8 cellular contexts compared by ENCODE assay signal in genomic region chr11:36508743-36509142, GRCh38. TPM values are rescaled to one million over a fixed set of nuclear protein-coding genes. Genes with fewer than 3 reads are reported as not detected.
DNase-seq lines count a peak whose midpoint lies in the region; ATAC-seq and TF ChIP-seq lines count a peak whose summit lies in the region.

No MANE protein-coding gene starts in this region.

- TF ChIP-seq RAD21 in HCT116 (IDR thresholded peaks at IDR 0.05; ENCODE audit: low read depth), result no peak

- no peaks in the 10 kb centered on the region for H3K9me2 ChIP-seq in HCT116 (ENCODE audit: insufficient read depth)

- H3K4me3 ChIP-seq in HCT116 (replicated peaks in 1 of 2; ENCODE audit: low read depth in 1 of 2, low read length in 2 of 2) (peak overlapping the region; percentile 94 to 95), smooth muscle cell (peak overlapping the region; percentile 98)

- H3K36me3 Mint-ChIP-seq in activated B cell treated with CpG ODN at 0.5 μM for 24 hours (ENCODE audit: low read depth), result peaks cover 30% of the 10 kb centered on the region

- no peaks in the 10 kb centered on the region for H3K27me3 ChIP-seq in HCT116 (ENCODE audit: insufficient read depth, low read length)
- no peaks in the 10 kb centered on the region for H3K27me3 ChIP-seq in smooth muscle cell (ENCODE audit: low read depth)

- DNase-seq in HCT116 (ENCODE audit: low read depth, low spot score), result no peak
- no peak for DNase-seq in activated B cell treated with CpG ODN at 0.5 μM for 24 hours
- DNase-seq in left ventricle myocardium superior, result no peak
- no peak for DNase-seq in smooth muscle cell (lab: John Stamatoyannopoulos, UW; ENCODE audit: unreplicated experiment)
- DNase-seq in effector CD8-positive, alpha-beta T cell (lab: John Stamatoyannopoulos, UW), result no peak
- no peak for DNase-seq in NCI-H2227 (lab: John Stamatoyannopoulos, UW; ENCODE audit: unreplicated experiment)
- no peak for DNase-seq in hippocampal formation (lab: John Stamatoyannopoulos, UW)

- peak overlapping the region; percentile 84 for H3K9ac ChIP-seq in HCT116 (ENCODE audit: low read length)
- H3K9ac ChIP-seq in smooth muscle cell (ENCODE audit: low read depth), result peak overlapping the region; percentile 93

- POLR2A ChIA-PET in HCT116 (lab: Charles Lee) (no interaction called here), activated B cell treated with CpG ODN at 0.5 μM for 24 hours (lab: Charles Lee) (interaction anchor here (0.6 to 2.1 kb wide), 3 partner anchors 15 to 247 kb away, joined by 4 to 10 read pairs (median 7); partner anchors contain the start of gene COMMD9)

- no peak for TF ChIP-seq CTCF in HCT116 (IDR thresholded peaks at IDR 0.05 in 2 of 3, conservative IDR thresholded peaks at IDR 0.05 in 1 of 3; ENCODE audit: borderline replicate concordance in 1 of 3, insufficient read depth in 1 of 3, low read depth in 2 of 3, low read length in 2 of 3)
- TF ChIP-seq CTCF in activated B cell treated with CpG ODN at 0.5 μM for 24 hours (IDR thresholded peaks at IDR 0.05), result no peak
- no peak for TF ChIP-seq CTCF in smooth muscle cell (IDR thresholded peaks at IDR 0.05; ENCODE audit: borderline replicate concordance, insufficient read depth, poor library complexity, severe bottlenecking)

- peak overlapping the region; percentile 91 for H3K27ac Mint-ChIP-seq in activated B cell treated with CpG ODN at 0.5 μM for 24 hours

- H3K4me1 Mint-ChIP-seq in activated B cell treated with CpG ODN at 0.5 μM for 24 hours, result peaks cover 19% of the 10 kb centered on the region

- TSS peak; percentile 63 for BruUV-seq in HCT116 (replicated peaks; lab: Mats Ljungman, UMichigan)

- RAD21 ChIA-PET in HCT116 (lab: Charles Lee; ENCODE audit: low non-redundant PET in 1 of 2, low total read pairs in 2 of 2, uncharacterized antibody in 2 of 2, unreplicated experiment in 2 of 2), result no interaction called here

- intact Hi-C loops in HCT116 (cut with micrococcal nuclease) (no loop called here), activated B cell treated with CpG ODN at 0.5 μM for 24 hours (cut with micrococcal nuclease) (no loop called here), left ventricle myocardium superior (cut with micrococcal nuclease) (no loop called here)

- ATAC-seq in HCT116 (no peak), activated B cell treated with CpG ODN at 0.5 μM for 24 hours (ENCODE audit: low read depth) (no peak), left ventricle myocardium superior (peak; percentile 4), HG02798 (IDR thresholded peaks at IDR 0.05; ENCODE audit: poor library complexity, unreplicated experiment) (no peak)

- H2AFZ ChIP-seq in HCT116 (ENCODE audit: low read depth, low read length, poor library complexity, severe bottlenecking) (no peak overlapping the region), smooth muscle cell (ENCODE audit: low read depth) (no peak overlapping the region)

- H3K27ac ChIP-seq in HCT116 (ENCODE audit: low read depth, low read length), result no peak overlapping the region
- H3K27ac ChIP-seq in smooth muscle cell (ENCODE audit: low read depth), result peak overlapping the region; percentile 78

- 43% methylated on average over 3 of the region's 3 CpGs for WGBS in smooth muscle cell (ENCODE audit: low lambda C conversion rate)

- no peak for TF ChIP-seq POLR2A in HCT116 (IDR thresholded peaks at IDR 0.05; ENCODE audit: borderline replicate concordance, extremely low read depth, insufficient read depth, insufficient read length)

- H3F3A ChIP-seq in smooth muscle cell (ENCODE audit: low read depth), result no peaks in the 10 kb centered on the region

- no peaks in the 10 kb centered on the region; a peak in 1 of 4 replicates for H3K36me3 ChIP-seq in HCT116 (ENCODE audit: control insufficient read depth in 1 of 2, insufficient read depth in 2 of 2, low read length in 2 of 2)
- no peaks in the 10 kb centered on the region for H3K36me3 ChIP-seq in smooth muscle cell (ENCODE audit: low read depth)

- H3K27me3 Mint-ChIP-seq in activated B cell treated with CpG ODN at 0.5 μM for 24 hours, result peaks cover 4% of the 10 kb centered on the region

- no peaks in the 10 kb centered on the region for H3K9me3 Mint-ChIP-seq in activated B cell treated with CpG ODN at 0.5 μM for 24 hours

- H3K4me1 ChIP-seq in HCT116 (ENCODE audit: control insufficient read depth in 1 of 2, insufficient read depth in 2 of 2, low read length in 2 of 2) (peaks cover 0 to 12% of the 10 kb centered on the region in 2 experiments; a peak in 1 of 4 replicates), smooth muscle cell (ENCODE audit: low read depth) (no peaks in the 10 kb centered on the region)

- H3K4me2 ChIP-seq in HCT116 (ENCODE audit: low read length) (peak overlapping the region; percentile 74), smooth muscle cell (peak overlapping the region; percentile 82)

- H3K9me3 ChIP-seq in HCT116 (ENCODE audit: control insufficient read depth in 1 of 2, insufficient read depth in 1 of 2, low read depth in 1 of 2, low read length in 2 of 2) (no peaks in the 10 kb centered on the region), smooth muscle cell (replicated peaks; ENCODE audit: low read depth) (peaks cover 3% of the 10 kb centered on the region)

- CTCF ChIA-PET in HCT116 (lab: Charles Lee) (interaction anchor here (0.7 to 1.4 kb wide), 2 partner anchors 9 to 16 kb away, joined by 3 to 9 read pairs; no protein-coding TSS in a partner anchor), activated B cell treated with CpG ODN at 0.5 μM for 24 hours (lab: Charles Lee) (interaction anchor here (0.7 to 3.6 kb wide), 4 partner anchors 15 to 217 kb away, joined by 3 to 22 read pairs (median 14); no protein-coding TSS in a partner anchor)

- peaks cover 31% of the 10 kb centered on the region for H3K79me2 ChIP-seq in HCT116 (ENCODE audit: insufficient read depth, low read length)
- peaks cover 53% of the 10 kb centered on the region for H3K79me2 ChIP-seq in smooth muscle cell (ENCODE audit: low read depth)

- H4K20me1 ChIP-seq in HCT116 (ENCODE audit: insufficient read depth) (no peaks in the 10 kb centered on the region), smooth muscle cell (ENCODE audit: low read depth) (peaks cover 43% of the 10 kb centered on the region)

- peak overlapping the region; percentile 97 for H3K4me3 Mint-ChIP-seq in activated B cell treated with CpG ODN at 0.5 μM for 24 hours

TF ChIP-seq in HCT116, 20 proteins besides CTCF, POLR2A, EP300 and RAD21:
- TF ChIP-seq JUND (IDR thresholded peaks at IDR 0.05), result no peak
- no peak for TF ChIP-seq CEBPB (IDR thresholded peaks at IDR 0.05; ENCODE audit: low read depth)
- no peak for TF ChIP-seq CBX3 (IDR thresholded peaks at IDR 0.05; ENCODE audit: low read depth)
- no peak for TF ChIP-seq SRF (IDR thresholded peaks at IDR 0.05; ENCODE audit: low read depth)
- no peak for TF ChIP-seq EZH2phosphoT487 (IDR thresholded peaks at IDR 0.05; ENCODE audit: borderline replicate concordance)
- TF ChIP-seq, protein P1, sequence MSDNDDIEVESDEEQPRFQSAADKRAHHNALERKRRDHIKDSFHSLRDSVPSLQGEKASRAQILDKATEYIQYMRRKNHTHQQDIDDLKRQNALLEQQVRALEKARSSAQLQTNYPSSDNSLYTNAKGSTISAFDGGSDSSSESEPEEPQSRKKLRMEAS (IDR thresholded peaks at IDR 0.05), result no peak
- TF ChIP-seq EGR1 (IDR thresholded peaks at IDR 0.05; ENCODE audit: low read depth), result no peak

RNA-seq across cellular contexts. Expression of gene TRAF6, which starts 1.3 kb away (rescaled TPM):
- total RNA-seq in HCT116 (2021; ENCODE audit: unreplicated experiment) (9.3 TPM), activated B cell treated with CpG ODN at 0.5 μM for 24 hours (16.9 and 19.3 TPM in 2 replicates), left ventricle myocardium superior (11.6 TPM), smooth muscle cell (18.9 and 19.7 TPM in 2 replicates)
- polyA plus RNA-seq in HCT116 (2012), result 4.5 and 4.6 TPM in 2 replicates
- polyA plus RNA-seq in smooth muscle cell, result 9.9 and 14.7 TPM in 2 replicates

RNA-seq across cellular contexts. Expression of gene RAG1, which starts 59.1 kb away (rescaled TPM):
- total RNA-seq in HCT116 (2021; ENCODE audit: unreplicated experiment), result 0.54 TPM
- 0.20 TPM in 2 replicates for polyA plus RNA-seq in HCT116 (2012)
- total RNA-seq in activated B cell treated with CpG ODN at 0.5 μM for 24 hours, result 0.10 and 0.24 TPM in 2 replicates
- total RNA-seq in left ventricle myocardium superior, result 1.4 TPM
- 2.7 and 3.7 TPM in 2 replicates for total RNA-seq in smooth muscle cell
- 0.86 and 1.7 TPM in 2 replicates for polyA plus RNA-seq in smooth muscle cell
